In genomic region chr2:199851499-199851816, GRCh38 we compare ENCODE assay signal across 8 cellular contexts. TPM values are rescaled to one million over a fixed set of nuclear protein-coding genes. Genes with fewer than 3 reads are reported as not detected.
DNase-seq lines count a peak whose midpoint lies in the region; ATAC-seq and TF ChIP-seq lines count a peak whose summit lies in the region.

No MANE protein-coding gene starts in this region.

- H3K4me1 ChIP-seq in CD8-positive, alpha-beta T cell (ENCODE audit: insufficient read depth, low read length) = no peaks in the 10 kb centered on the region
- H3K4me1 ChIP-seq in OCI-LY3 (ENCODE audit: low read length) (peaks cover 10% of the 10 kb centered on the region), endodermal cell (ENCODE audit: control insufficient read depth, insufficient read depth, low read length) (no peaks in the 10 kb centered on the region), neutrophil (ENCODE audit: control insufficient read depth in 1 of 2, insufficient read depth in 1 of 2, low read depth in 1 of 2, low read length in 1 of 2) (peaks cover 5 to 13% of the 10 kb centered on the region in 2 experiments)

- CTCF ChIA-PET in CD8-positive, alpha-beta T cell (lab: Charles Lee) = no interaction called here

- H3K4me1 Mint-ChIP-seq in CD8-positive, alpha-beta T cell (ENCODE audit: low read depth) = peaks cover 10% of the 10 kb centered on the region
- H3K4me1 Mint-ChIP-seq in endodermal cell = peaks cover 3% of the 10 kb centered on the region

- peak overlapping the region; percentile 93 for H3K9ac ChIP-seq in OCI-LY3 (ENCODE audit: low read length)
- H3K9ac ChIP-seq in endodermal cell (ENCODE audit: extremely low read depth, low read length, poor library complexity, severe bottlenecking) = no peak overlapping the region

- H3K27me3 Mint-ChIP-seq in CD8-positive, alpha-beta T cell (ENCODE audit: low read depth) = peaks cover 4% of the 10 kb centered on the region
- peaks cover 24% of the 10 kb centered on the region for H3K27me3 Mint-ChIP-seq in endodermal cell (ENCODE audit: insufficient read depth)

- DNase-seq in CD8-positive, alpha-beta T cell = no peak
- DNase-seq in endodermal cell (no peak), amygdala (lab: John Stamatoyannopoulos, UW) (no peak), NCI-H2227 (lab: John Stamatoyannopoulos, UW; ENCODE audit: unreplicated experiment) (no peak), LoVo (ENCODE audit: low spot score) (no peak)

- H3K4me2 ChIP-seq in OCI-LY3 (ENCODE audit: low read length) = peak overlapping the region; percentile 97

- no peak for TF ChIP-seq CTCF in CD8-positive, alpha-beta T cell (IDR thresholded peaks at IDR 0.05)
- TF ChIP-seq CTCF in OCI-LY3 (IDR thresholded peaks at IDR 0.05; ENCODE audit: low read depth, low read length) = no peak
- peak; percentile 36 for TF ChIP-seq CTCF in endodermal cell (conservative IDR thresholded peaks at IDR 0.05)
- no peak for TF ChIP-seq CTCF in neutrophil (IDR thresholded peaks at IDR 0.05)

- no peaks in the 10 kb centered on the region for H3K27me3 ChIP-seq in CD8-positive, alpha-beta T cell (ENCODE audit: insufficient read depth, low read length)
- H3K27me3 ChIP-seq in OCI-LY3 (ENCODE audit: low read depth, low read length) = peaks cover 8% of the 10 kb centered on the region; the same call in 1 of the 2 replicates
- H3K27me3 ChIP-seq in endodermal cell (ENCODE audit: control insufficient read depth, insufficient read depth, low read length, poor library complexity, severe bottlenecking) = peaks cover 24% of the 10 kb centered on the region
- no peaks in the 10 kb centered on the region for H3K27me3 ChIP-seq in neutrophil

- peak overlapping the region; percentile 95 for H2AFZ ChIP-seq in OCI-LY3 (ENCODE audit: low read depth, low read length)

- ATAC-seq in CD8-positive, alpha-beta T cell = no peak
- ATAC-seq in GM21576 (IDR thresholded peaks at IDR 0.05; ENCODE audit: unreplicated experiment) = no peak

- peak overlapping the region; percentile 99 for H3K4me3 Mint-ChIP-seq in CD8-positive, alpha-beta T cell
- peak overlapping the region; percentile 76 for H3K4me3 Mint-ChIP-seq in endodermal cell

- peak overlapping the region; percentile 78 for H3K4me3 ChIP-seq in CD8-positive, alpha-beta T cell (ENCODE audit: low read depth, low read length)
- H3K4me3 ChIP-seq in OCI-LY3 (ENCODE audit: low read length) (peak overlapping the region; percentile 98), endodermal cell (ENCODE audit: low read length) (peak overlapping the region; percentile 84), neutrophil (ENCODE audit: low read depth in 1 of 2, low read length in 1 of 2) (peak overlapping the region; percentile 56 to 60)

- H3K27ac Mint-ChIP-seq in CD8-positive, alpha-beta T cell = peak overlapping the region; percentile 82
- H3K27ac Mint-ChIP-seq in endodermal cell = peak overlapping the region; percentile 82

- H3K9me3 ChIP-seq in CD8-positive, alpha-beta T cell (ENCODE audit: low read length) = no peaks in the 10 kb centered on the region
- H3K9me3 ChIP-seq in OCI-LY3 (ENCODE audit: insufficient read depth, low read length) = no peaks in the 10 kb centered on the region
- H3K9me3 ChIP-seq in endodermal cell (ENCODE audit: control insufficient read depth, low read length) = no peaks in the 10 kb centered on the region
- H3K9me3 ChIP-seq in neutrophil = peaks cover 6% of the 10 kb centered on the region

- H3K9me3 Mint-ChIP-seq in CD8-positive, alpha-beta T cell = no peaks in the 10 kb centered on the region
- no peaks in the 10 kb centered on the region for H3K9me3 Mint-ChIP-seq in endodermal cell

- POLR2A ChIA-PET in CD8-positive, alpha-beta T cell (lab: Charles Lee) = no interaction called here

- 36% methylated on average over 3 to 7 of the region's 8 CpGs for WGBS in endodermal cell (ENCODE audit: insufficient coverage in 1 of 2, insufficient read length in 1 of 2), 2 experiments

- intact Hi-C loops in CD8-positive, alpha-beta T cell (cut with DNase I, micrococcal nuclease) = loop anchor here (1.0 to 5.0 kb wide), 2 partner anchors 60 to 106 kb away; partner anchors contain the start of genes C2orf69 (in 2 of the 2), MAIP1 (in 1 of the 2) and TYW5 (in 1 of the 2)

- H4K20me1 ChIP-seq in OCI-LY3 (ENCODE audit: insufficient read depth, low read length) = no peaks in the 10 kb centered on the region

- H3K79me2 ChIP-seq in OCI-LY3 (ENCODE audit: low read length) = no peaks in the 10 kb centered on the region

- no peaks in the 10 kb centered on the region for H3K36me3 ChIP-seq in CD8-positive, alpha-beta T cell (ENCODE audit: insufficient read depth, low read length)
- H3K36me3 ChIP-seq in OCI-LY3 (replicated peaks; ENCODE audit: low read depth, low read length) (no peaks in the 10 kb centered on the region), endodermal cell (ENCODE audit: control insufficient read depth, insufficient read depth, low read length) (no peaks in the 10 kb centered on the region), neutrophil (no peaks in the 10 kb centered on the region)

- H3K36me3 Mint-ChIP-seq in CD8-positive, alpha-beta T cell = peaks cover 6% of the 10 kb centered on the region
- no peaks in the 10 kb centered on the region for H3K36me3 Mint-ChIP-seq in endodermal cell (ENCODE audit: low read depth)

- peak overlapping the region; percentile 24 for H3K27ac ChIP-seq in CD8-positive, alpha-beta T cell (ENCODE audit: low read depth, low read length)
- H3K27ac ChIP-seq in OCI-LY3 (ENCODE audit: low read length) (peak overlapping the region; percentile 72), endodermal cell (ENCODE audit: low read depth, low read length) (no peak overlapping the region), neutrophil (no peak overlapping the region)

RNA-seq across cellular contexts. Expression of gene FTCDNL1, which starts 0.5 kb away (rescaled TPM):
- under 1 TPM; 0.60 to 0.78 TPM for total RNA-seq in CD8-positive, alpha-beta T cell
- 1 to 10 TPM in 1 of 2 donors, under 1 TPM in 1; 0.70 to 1.5 TPM for total RNA-seq in endodermal cell
- polyA plus RNA-seq in endodermal cell (2013, experiment 1 of 2) = 0.43 TPM
- 0.54 TPM for polyA plus RNA-seq in endodermal cell (2013, experiment 2 of 2)

RNA-seq across cellular contexts. Expression of gene C2orf69, which starts 59.6 kb away (rescaled TPM):
- total RNA-seq in CD8-positive, alpha-beta T cell = 10 to 100 TPM; 16.3 to 17.5 TPM
- 10 to 100 TPM; 16.3 to 24.6 TPM for total RNA-seq in endodermal cell
- polyA plus RNA-seq in endodermal cell (2013, experiment 1 of 2) = 15.1 TPM
- 15.9 TPM for polyA plus RNA-seq in endodermal cell (2013, experiment 2 of 2)

Comparison
In these comparisons a context has a peak if more than half of its experiments do, and no peak if none do; other contexts are left out.
1. H3K27ac ChIP-seq: peak in CD8-positive, alpha-beta T cell (single experiment) and OCI-LY3 (single experiment); none in endodermal cell (single experiment) and neutrophil (single experiment).
2. Peak in every context shown above with its lines, with median percentiles within 50 percentile points of each other: H3K4me3 ChIP-seq.